1 cellular context compared by ENCODE assay signal in genomic region chr5:149271195-149271716, GRCh38.
TF ChIP-seq lines count a peak whose summit lies in the region.

No MANE protein-coding gene starts in this region.

TF ChIP-seq in HepG2, 621 proteins besides CTCF, POLR2A, EP300 and RAD21 (continued from another document and continues in another):
- TF ChIP-seq ZNF646 (CRISPR knock-in tag; IDR thresholded peaks at IDR 0.05) (no peak), ZNF547 (CRISPR knock-in tag; IDR thresholded peaks at IDR 0.05) (no peak), RNF2 (conservative IDR thresholded peaks at IDR 0.05; ENCODE audit: low read depth) (no peak), ZBTB3 (CRISPR knock-in tag; IDR thresholded peaks at IDR 0.05; ENCODE audit: borderline replicate concordance, low read depth) (no peak), TCF7L2 (IDR thresholded peaks at IDR 0.05; ENCODE audit: low read depth, low read length) (no peak), MAFF (IDR thresholded peaks at IDR 0.05; ENCODE audit: low read depth, low read length) (no peak), ZNF616 (CRISPR knock-in tag; IDR thresholded peaks at IDR 0.05; ENCODE audit: low read depth) (no peak), SMAD9 (CRISPR knock-in tag; IDR thresholded peaks at IDR 0.05) (no peak), NR1H2 (CRISPR knock-in tag; IDR thresholded peaks at IDR 0.05; ENCODE audit: borderline replicate concordance, low read depth) (no peak), POLR2AphosphoS2 (IDR thresholded peaks at IDR 0.05; ENCODE audit: low read depth, low read length) (no peak), ZNF329 (CRISPR knock-in tag; IDR thresholded peaks at IDR 0.05; ENCODE audit: low read depth) (no peak), ARID4A (CRISPR knock-in tag; IDR thresholded peaks at IDR 0.05; ENCODE audit: borderline replicate concordance) (peak; percentile 35; the same call in 1 of the 2 replicates), MTA1 (CRISPR knock-in tag; IDR thresholded peaks at IDR 0.05; ENCODE audit: borderline replicate concordance) (0 out of 2 replicates have a peak, but pooled peaks have one; percentile 21), RFX3 (CRISPR knock-in tag; IDR thresholded peaks at IDR 0.05) (no peak), RCOR2 (CRISPR knock-in tag; IDR thresholded peaks at IDR 0.05) (no peak), NFYC (CRISPR knock-in tag; IDR thresholded peaks at IDR 0.05) (no peak), CSRNP2 (CRISPR knock-in tag; conservative IDR thresholded peaks at IDR 0.05; ENCODE audit: low read depth) (no peak), ZMAT3 (CRISPR knock-in tag; conservative IDR thresholded peaks at IDR 0.05) (no peak), KDM2A (CRISPR knock-in tag; IDR thresholded peaks at IDR 0.05; ENCODE audit: borderline replicate concordance, low read depth) (no peak), ZBTB2 (CRISPR knock-in tag; IDR thresholded peaks at IDR 0.05; ENCODE audit: low read depth) (no peak), THAP8 (CRISPR knock-in tag; IDR thresholded peaks at IDR 0.05; ENCODE audit: borderline replicate concordance) (no peak), ATF6 (CRISPR knock-in tag; conservative IDR thresholded peaks at IDR 0.05) (no peak), KLF12 (CRISPR knock-in tag; IDR thresholded peaks at IDR 0.05; ENCODE audit: borderline replicate concordance) (no peak), ZBTB37 (CRISPR knock-in tag; IDR thresholded peaks at IDR 0.05) (no peak), TFDP1 (CRISPR knock-in tag; IDR thresholded peaks at IDR 0.05; ENCODE audit: borderline replicate concordance) (peak; percentile 19; the same call in 1 of the 2 replicates), NFRKB (IDR thresholded peaks at IDR 0.05) (no peak), GLMP (CRISPR knock-in tag; IDR thresholded peaks at IDR 0.05; ENCODE audit: borderline replicate concordance) (no peak), KAT7 (CRISPR knock-in tag; IDR thresholded peaks at IDR 0.05; ENCODE audit: borderline replicate concordance) (no peak), ZFP62 (CRISPR knock-in tag; IDR thresholded peaks at IDR 0.05) (no peak), SPEN (CRISPR knock-in tag; IDR thresholded peaks at IDR 0.05; ENCODE audit: low read depth) (no peak), PCBP2 (optimal IDR thresholded peaks at IDR 0.05; ENCODE audit: low read depth, low read length, poor library complexity, severe bottlenecking) (no peak), FUBP1 (CRISPR knock-in tag; IDR thresholded peaks at IDR 0.05; ENCODE audit: borderline replicate concordance) (no peak), HOXA7 (CRISPR knock-in tag; IDR thresholded peaks at IDR 0.05) (no peak)
